Comparison of ENCODE assay signal across 12 cellular contexts in genomic region chr7:123712619-123713018, GRCh38. TPM values are rescaled to one million over a fixed set of nuclear protein-coding genes. Genes with fewer than 3 reads are reported as not detected.
DNase-seq lines count a peak whose midpoint lies in the region; ATAC-seq and TF ChIP-seq lines count a peak whose summit lies in the region.
"Had no signal": no experiment of that assay in that cellular context is flagged by ENCODE, and none has a peak within 500 bp of the region (broad histone marks: within the 10 kb centered on the region; RNA-seq: fewer than 3 reads in every experiment).

No MANE protein-coding gene starts in this region.

- H3K4me3 ChIP-seq in lower lobe of right lung, result no peak overlapping the region
- H3K4me3 ChIP-seq in right cardiac atrium (ENCODE audit: low read length), result no peak overlapping the region

- no peak for TF ChIP-seq CTCF in WTC11 (IDR thresholded peaks at IDR 0.05)
- no peak for TF ChIP-seq CTCF in lower lobe of right lung (IDR thresholded peaks at IDR 0.05)

- no peaks in the 10 kb centered on the region for H3K9me3 Mint-ChIP-seq in WTC11

- POLR2A ChIA-PET in WTC11 (lab: Charles Lee), result no interaction called here

- 0 out of 2 replicates have a peak overlapping the region, but pooled peaks have one; percentile 6 for H3K27ac Mint-ChIP-seq in WTC11

- DNase-seq in GM04504 (ENCODE audit: low read depth), result peak; percentile 7
- no peak for DNase-seq in WTC11 (ENCODE audit: low spot score)
- DNase-seq in lower lobe of right lung, result no peak
- no peak for DNase-seq in right cardiac atrium
- no peak for DNase-seq in 8988T
- DNase-seq: amygdala, NCI-H82 had no signal

- H3K4me3 Mint-ChIP-seq in WTC11, result no peak overlapping the region

- CTCF ChIA-PET in WTC11 (lab: Charles Lee), result interaction anchor here (1.2 to 1.4 kb wide), 2 partner anchors 11 to 37 kb away, joined by 3 to 10 read pairs; no protein-coding TSS in a partner anchor

- no peak overlapping the region for H3K27ac ChIP-seq in lower lobe of right lung
- no peak overlapping the region for H3K27ac ChIP-seq in right cardiac atrium (ENCODE audit: low read length)
- H3K27ac ChIP-seq: VCaP had no signal

- H3K4me1 ChIP-seq in lower lobe of right lung (peaks cover 39% of the 10 kb centered on the region), right cardiac atrium (ENCODE audit: control insufficient read depth, insufficient read depth, low read length) (peaks cover 3% of the 10 kb centered on the region)

- H3K4me1 Mint-ChIP-seq in WTC11, result peaks cover 36% of the 10 kb centered on the region

- peaks cover 11% of the 10 kb centered on the region for H3K36me3 Mint-ChIP-seq in WTC11

- 40% methylated on average over 1 of the region's 1 CpG for WGBS in right cardiac atrium

- no peaks in the 10 kb centered on the region for H3K9me3 ChIP-seq in lower lobe of right lung
- H3K9me3 ChIP-seq in right cardiac atrium (ENCODE audit: control insufficient read depth, low read length), result no peaks in the 10 kb centered on the region

- H3K27me3 Mint-ChIP-seq in WTC11 (ENCODE audit: low read depth), result no peaks in the 10 kb centered on the region

- ATAC-seq in HG02852 (IDR thresholded peaks at IDR 0.05; ENCODE audit: unreplicated experiment), result peak; percentile 49
- ATAC-seq in WTC11, result no peak
- peak; percentile 35 to 59 for ATAC-seq in lower lobe of right lung
- ATAC-seq in GM18520 (IDR thresholded peaks at IDR 0.05; ENCODE audit: unreplicated experiment), result no peak
- ATAC-seq in right cardiac atrium, result no peak
- ATAC-seq: esophagus mucosa had no signal

- intact Hi-C loops in lower lobe of right lung (cut with DNase I) (no loop called here), right cardiac atrium (cut with DNase I) (no loop called here)

- peaks cover 14% of the 10 kb centered on the region for H3K36me3 ChIP-seq in lower lobe of right lung

- H3K27me3 ChIP-seq in lower lobe of right lung (ENCODE audit: low read depth) (no peaks in the 10 kb centered on the region), right cardiac atrium (ENCODE audit: control insufficient read depth, insufficient read depth) (no peaks in the 10 kb centered on the region)

TF ChIP-seq in WTC11, 78 proteins besides CTCF, POLR2A, EP300 and RAD21:
- TF ChIP-seq RELA (CRISPR knock-in tag; IDR thresholded peaks at IDR 0.05; ENCODE audit: borderline replicate concordance) (no peak), MYBL2 (CRISPR knock-in tag; IDR thresholded peaks at IDR 0.05) (no peak), TCF7 (CRISPR knock-in tag; IDR thresholded peaks at IDR 0.05; ENCODE audit: low read depth) (no peak)

RNA-seq across cellular contexts. Expression of gene WASL, which starts 36.2 kb away (rescaled TPM):
- total RNA-seq in WTC11 (2021) (29.9 to 34.4 TPM (median 30.0 TPM) in 3 replicates), lower lobe of right lung (33.3 TPM), right cardiac atrium (10 to 100 TPM; 24.7 to 32.5 (median 28.6) TPM)
- 16.9 TPM for polyA plus RNA-seq in right cardiac atrium

RNA-seq across cellular contexts. Expression of gene LMOD2, which starts 57.0 kb away (rescaled TPM):
- total RNA-seq in WTC11 (2021) (0.09 to 0.11 TPM in 2 of 3 replicates, not detected in the other), lower lobe of right lung (not detected), right cardiac atrium (100 to 1,000 TPM; 258 to 704 (median 329) TPM)
- 849 TPM for polyA plus RNA-seq in right cardiac atrium
- total RNA-seq: esophagus mucosa, liver had no signal
- polyA plus RNA-seq: liver had no signal

Comparison
In these comparisons a context has a peak if more than half of its experiments do, and no peak if none do; other contexts are left out.
1. ATAC-seq: peak in HG02852 (single experiment) and lower lobe of right lung (2 of 2); none in WTC11 (single experiment), GM18520 (single experiment) and right cardiac atrium (0 of 2).
2. RNA of gene LMOD2, which starts 57.0 kb away (total RNA-seq): 258 to 704 TPM in right cardiac atrium; 0.09 to 0.11 TPM in WTC11 and not detected in lower lobe of right lung (single experiment); every median in the first group is over 100 times any median in the second.